ENCODE assay signal across 17 cellular contexts in the genomic region with DNA sequence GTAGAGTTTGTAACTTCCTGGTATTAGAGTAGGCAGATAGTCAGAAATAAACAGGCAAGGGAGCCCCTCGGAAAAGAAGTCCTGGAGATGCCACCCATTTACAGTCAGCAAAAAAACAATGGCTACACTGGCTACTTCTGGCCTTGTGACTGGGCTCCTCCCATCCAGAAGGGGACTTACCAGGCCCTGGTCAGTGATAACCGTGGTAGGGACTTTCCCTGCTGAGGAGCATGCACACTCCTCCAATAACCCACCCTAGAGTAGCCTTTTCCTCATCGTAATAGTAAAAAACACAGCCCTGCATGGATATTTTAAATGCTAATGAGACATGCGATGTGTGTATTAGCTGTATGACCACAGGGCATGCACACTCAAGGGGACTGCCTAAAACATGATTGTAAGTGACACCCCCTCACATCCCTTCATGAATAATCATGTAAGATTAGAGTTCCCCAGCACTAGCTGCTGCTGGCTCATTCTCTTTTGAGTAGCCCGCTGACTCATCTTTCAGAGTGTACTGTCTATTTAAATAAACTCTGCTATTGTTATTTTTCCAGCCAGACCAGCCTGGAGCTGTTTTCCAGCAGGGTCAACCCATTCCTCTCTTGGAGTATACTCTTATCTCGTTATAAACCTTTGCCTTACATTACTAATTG.
A peak's percentile ranks its signal among the peaks of the same experiment; 100 is the strongest.
DNase-seq lines count a peak whose midpoint lies in the region; ATAC-seq and TF ChIP-seq lines count a peak whose summit lies in the region.
"Had no signal": no experiment of that assay in that cellular context is flagged by ENCODE, and none has a peak within 500 bp of the region (broad histone marks: within the 10 kb centered on the region; RNA-seq: fewer than 3 reads in every experiment).

No MANE protein-coding gene starts in this region.

- H3K27me3 Mint-ChIP-seq in glutamatergic neuron (ENCODE audit: unreplicated experiment) = no peaks in the 10 kb centered on the region

- no peak for ATAC-seq in HG03025 (IDR thresholded peaks at IDR 0.05; ENCODE audit: low FRiP score, unreplicated experiment)
- ATAC-seq: activated CD4-positive, CD25-positive, alpha-beta regulatory T cell treated with anti-CD3 and anti-CD28 coated beads, Interleukin-2, amount 50 U/mL, for 24 hours; naive thymus-derived CD8-positive, alpha-beta T cell; upper lobe of right lung had no signal

- CTCF ChIA-PET in HEK293 (lab: Yijun Ruan, JAX) = interaction anchor here (0.7 kb wide), 2 partner anchors 261 to 767 kb away, joined by 3 to 4 read pairs; no protein-coding TSS in a partner anchor

- H3K36me3 Mint-ChIP-seq in glutamatergic neuron (ENCODE audit: unreplicated experiment) = no peaks in the 10 kb centered on the region
- H3K36me3 Mint-ChIP-seq: brain; naive thymus-derived CD8-positive, alpha-beta T cell had no signal

- H3K27me3 ChIP-seq in adipocyte (replicated peaks; ENCODE audit: control insufficient read depth, insufficient read depth, low read length) = peaks cover 29% of the 10 kb centered on the region

- no peak overlapping the region for H3K27ac ChIP-seq in HEK293 (ENCODE audit: extremely low read depth, low read depth, low read length)
- H3K27ac ChIP-seq: upper lobe of right lung had no signal

- peak; percentile 96 for DNase-seq in DMS53 (lab: John Stamatoyannopoulos, UW)
- DNase-seq in adipocyte (ENCODE audit: low read depth) = peak; percentile 61
- peak; percentile 19 for DNase-seq in hepatic stellate cell (ENCODE audit: low spot score)
- DNase-seq in SKM-1 (lab: John Stamatoyannopoulos, UW; ENCODE audit: unreplicated experiment) = no peak
- DNase-seq in HPDE6-E6E7 (ENCODE audit: extremely low spot score) = no peak
- DNase-seq in glutamatergic neuron = no peak
- DNase-seq: activated T-cell treated with anti-CD3 and anti-CD28 coated beads, Interleukin-2, amount 50 U/mL, for 48 hours; AML-193; kidney; MV-4-11; naive thymus-derived CD8-positive, alpha-beta T cell; NCI-H526 treated with DMSO at 0.1 percent for 48 hours; upper lobe of right lung had no signal

- no peaks in the 10 kb centered on the region for H3K36me3 ChIP-seq in HEK293 (ENCODE audit: control insufficient read depth in 2 of 2, insufficient read depth in 1 of 2, low read length in 2 of 2)
- H3K36me3 ChIP-seq in adipocyte (ENCODE audit: control insufficient read depth, insufficient read depth, low read length, severe bottlenecking) = no peaks in the 10 kb centered on the region
- H3K36me3 ChIP-seq: upper lobe of right lung had no signal

- H3K9me3 ChIP-seq in HEK293 (ENCODE audit: control insufficient read depth, insufficient read depth, low read depth, low read length) (no peaks in the 10 kb centered on the region), adipocyte (ENCODE audit: control insufficient read depth, low read length) (no peaks in the 10 kb centered on the region)
- H3K9me3 ChIP-seq: upper lobe of right lung had no signal

- H3K4me1 ChIP-seq in HEK293 (ENCODE audit: control insufficient read depth, insufficient read depth, low read length) (no peaks in the 10 kb centered on the region), adipocyte (ENCODE audit: control insufficient read depth, insufficient read depth, low read length) (peaks cover 4% of the 10 kb centered on the region)

- H3K27ac Mint-ChIP-seq in glutamatergic neuron (ENCODE audit: unreplicated experiment) = no peak overlapping the region
- H3K27ac Mint-ChIP-seq: brain; naive thymus-derived CD8-positive, alpha-beta T cell had no signal

- H3K4me1 Mint-ChIP-seq in glutamatergic neuron (ENCODE audit: low read depth, unreplicated experiment) = no peaks in the 10 kb centered on the region
- H3K4me1 Mint-ChIP-seq: naive thymus-derived CD8-positive, alpha-beta T cell had no signal

- H3K9me3 Mint-ChIP-seq in glutamatergic neuron (ENCODE audit: unreplicated experiment) = no peaks in the 10 kb centered on the region

- H3K9ac ChIP-seq in adipocyte (ENCODE audit: low read length) = no peak overlapping the region

- POLR2A ChIA-PET in HEK293 (lab: Yijun Ruan, JAX) = no interaction called here

- no peak overlapping the region for H3K4me3 ChIP-seq in HEK293 (ENCODE audit: low read depth, low read length)
- H3K4me3 ChIP-seq in adipocyte (ENCODE audit: low read length) = no peak overlapping the region
- H3K4me3 ChIP-seq: upper lobe of right lung had no signal

- TF ChIP-seq CTCF in HEK293 (tag by site-specific recombination; IDR thresholded peaks at IDR 0.05) (no peak), glutamatergic neuron (IDR thresholded peaks at IDR 0.05; ENCODE audit: partially characterized antibody, unreplicated experiment) (no peak)

- no peak overlapping the region for H3K4me3 Mint-ChIP-seq in glutamatergic neuron (ENCODE audit: unreplicated experiment)
- H3K4me3 Mint-ChIP-seq: brain; naive thymus-derived CD8-positive, alpha-beta T cell had no signal

TF ChIP-seq in HEK293, 187 proteins besides CTCF, POLR2A, EP300 and RAD21:
- TF ChIP-seq ZNF449 (tag by site-specific recombination; IDR thresholded peaks at IDR 0.05) (no peak), ZNF501 (tag by site-specific recombination; IDR thresholded peaks at IDR 0.05) (no peak), ZNF292 (tag by site-specific recombination; IDR thresholded peaks at IDR 0.05; ENCODE audit: borderline replicate concordance, low read depth) (no peak), ZNF223 (tag by site-specific recombination; IDR thresholded peaks at IDR 0.05) (no peak), SETDB1 (IDR thresholded peaks at IDR 0.05; ENCODE audit: insufficient read length, low read length) (peak; percentile 36), TRIM28 (IDR thresholded peaks at IDR 0.05; ENCODE audit: borderline replicate concordance, low read length) (0 out of 2 replicates have a peak, but pooled peaks have one; percentile 32), ZNF660 (tag by site-specific recombination; IDR thresholded peaks at IDR 0.05) (no peak), ZNF433 (tag by site-specific recombination; IDR thresholded peaks at IDR 0.05; ENCODE audit: low read depth) (no peak), ZNF837 (tag by site-specific recombination; IDR thresholded peaks at IDR 0.05) (no peak)
- TF ChIP-seq, protein P1, sequence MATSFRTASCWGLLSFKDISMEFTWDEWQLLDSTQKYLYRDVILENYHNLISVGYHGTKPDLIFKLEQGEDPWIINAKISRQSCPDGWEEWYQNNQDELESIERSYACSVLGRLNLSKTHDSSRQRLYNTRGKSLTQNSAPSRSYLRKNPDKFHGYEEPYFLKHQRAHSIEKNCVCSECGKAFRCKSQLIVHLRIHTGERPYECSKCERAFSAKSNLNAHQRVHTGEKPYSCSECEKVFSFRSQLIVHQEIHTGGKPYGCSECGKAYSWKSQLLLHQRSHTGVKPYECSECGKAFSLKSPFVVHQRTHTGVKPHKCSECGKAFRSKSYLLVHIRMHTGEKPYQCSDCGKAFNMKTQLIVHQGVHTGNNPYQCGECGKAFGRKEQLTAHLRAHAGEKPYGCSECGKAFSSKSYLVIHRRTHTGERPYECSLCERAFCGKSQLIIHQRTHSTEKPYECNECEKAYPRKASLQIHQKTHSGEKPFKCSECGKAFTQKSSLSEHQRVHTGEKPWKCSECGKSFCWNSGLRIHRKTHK (tag by site-specific recombination; IDR thresholded peaks at IDR 0.05) = no peak
- TF ChIP-seq, protein P2, sequence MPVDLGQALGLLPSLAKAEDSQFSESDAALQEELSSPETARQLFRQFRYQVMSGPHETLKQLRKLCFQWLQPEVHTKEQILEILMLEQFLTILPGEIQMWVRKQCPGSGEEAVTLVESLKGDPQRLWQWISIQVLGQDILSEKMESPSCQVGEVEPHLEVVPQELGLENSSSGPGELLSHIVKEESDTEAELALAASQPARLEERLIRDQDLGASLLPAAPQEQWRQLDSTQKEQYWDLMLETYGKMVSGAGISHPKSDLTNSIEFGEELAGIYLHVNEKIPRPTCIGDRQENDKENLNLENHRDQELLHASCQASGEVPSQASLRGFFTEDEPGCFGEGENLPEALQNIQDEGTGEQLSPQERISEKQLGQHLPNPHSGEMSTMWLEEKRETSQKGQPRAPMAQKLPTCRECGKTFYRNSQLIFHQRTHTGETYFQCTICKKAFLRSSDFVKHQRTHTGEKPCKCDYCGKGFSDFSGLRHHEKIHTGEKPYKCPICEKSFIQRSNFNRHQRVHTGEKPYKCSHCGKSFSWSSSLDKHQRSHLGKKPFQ (tag by site-specific recombination; IDR thresholded peaks at IDR 0.05) = no peak

Comparison
In these comparisons a context has a peak if more than half of its experiments do, and no peak if none do; other contexts are left out.
1. DNase-seq: peak in DMS53 (single experiment), adipocyte (single experiment) and hepatic stellate cell (single experiment); none in SKM-1 (single experiment), HPDE6-E6E7 (single experiment) and glutamatergic neuron (single experiment).